Comparison of ENCODE assay signal across 8 cellular contexts in the genomic region with DNA sequence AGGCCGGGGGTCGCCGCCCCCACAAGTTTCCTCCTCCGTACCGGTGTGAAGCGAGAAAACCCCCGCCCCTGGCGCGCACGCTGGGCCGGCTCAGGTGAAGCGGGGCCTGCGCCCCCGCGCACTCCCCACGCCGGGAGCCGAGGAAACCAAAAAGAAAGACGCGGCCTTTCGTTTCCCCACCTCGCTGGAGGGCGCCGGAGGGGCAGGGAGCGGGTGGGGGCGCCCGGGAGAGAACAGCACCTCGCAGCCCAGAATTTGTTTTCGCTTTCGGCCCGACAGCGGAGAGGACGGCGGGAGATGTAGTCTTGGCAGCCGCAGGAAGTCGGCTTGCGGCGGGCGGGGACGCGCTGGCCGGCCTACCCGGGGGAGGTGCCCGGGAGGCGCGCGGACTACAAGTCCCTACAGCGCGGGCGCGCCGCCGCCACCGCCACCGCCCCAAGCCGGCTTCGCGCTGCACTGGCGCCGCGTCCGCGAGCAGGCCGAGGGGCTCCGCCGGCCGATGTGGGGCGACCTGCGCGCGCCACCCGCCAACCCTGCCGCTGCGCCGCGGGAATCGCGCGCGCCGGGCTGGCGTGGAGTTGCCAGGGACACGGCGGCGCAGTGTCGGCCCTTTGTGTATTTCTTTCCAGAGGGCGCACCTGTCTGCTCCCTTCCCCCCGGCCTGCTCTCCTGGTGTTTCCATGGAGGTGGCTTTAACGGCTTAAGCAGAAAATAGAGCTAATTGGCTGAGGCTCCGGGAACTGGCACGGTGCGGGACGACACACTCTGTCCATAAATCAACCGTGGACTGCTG. TPM values are rescaled to one million over a fixed set of nuclear protein-coding genes. Genes with fewer than 3 reads are reported as not detected.
DNase-seq lines count a peak whose midpoint lies in the region; TF ChIP-seq lines count a peak whose summit lies in the region.

A gene with protein sequence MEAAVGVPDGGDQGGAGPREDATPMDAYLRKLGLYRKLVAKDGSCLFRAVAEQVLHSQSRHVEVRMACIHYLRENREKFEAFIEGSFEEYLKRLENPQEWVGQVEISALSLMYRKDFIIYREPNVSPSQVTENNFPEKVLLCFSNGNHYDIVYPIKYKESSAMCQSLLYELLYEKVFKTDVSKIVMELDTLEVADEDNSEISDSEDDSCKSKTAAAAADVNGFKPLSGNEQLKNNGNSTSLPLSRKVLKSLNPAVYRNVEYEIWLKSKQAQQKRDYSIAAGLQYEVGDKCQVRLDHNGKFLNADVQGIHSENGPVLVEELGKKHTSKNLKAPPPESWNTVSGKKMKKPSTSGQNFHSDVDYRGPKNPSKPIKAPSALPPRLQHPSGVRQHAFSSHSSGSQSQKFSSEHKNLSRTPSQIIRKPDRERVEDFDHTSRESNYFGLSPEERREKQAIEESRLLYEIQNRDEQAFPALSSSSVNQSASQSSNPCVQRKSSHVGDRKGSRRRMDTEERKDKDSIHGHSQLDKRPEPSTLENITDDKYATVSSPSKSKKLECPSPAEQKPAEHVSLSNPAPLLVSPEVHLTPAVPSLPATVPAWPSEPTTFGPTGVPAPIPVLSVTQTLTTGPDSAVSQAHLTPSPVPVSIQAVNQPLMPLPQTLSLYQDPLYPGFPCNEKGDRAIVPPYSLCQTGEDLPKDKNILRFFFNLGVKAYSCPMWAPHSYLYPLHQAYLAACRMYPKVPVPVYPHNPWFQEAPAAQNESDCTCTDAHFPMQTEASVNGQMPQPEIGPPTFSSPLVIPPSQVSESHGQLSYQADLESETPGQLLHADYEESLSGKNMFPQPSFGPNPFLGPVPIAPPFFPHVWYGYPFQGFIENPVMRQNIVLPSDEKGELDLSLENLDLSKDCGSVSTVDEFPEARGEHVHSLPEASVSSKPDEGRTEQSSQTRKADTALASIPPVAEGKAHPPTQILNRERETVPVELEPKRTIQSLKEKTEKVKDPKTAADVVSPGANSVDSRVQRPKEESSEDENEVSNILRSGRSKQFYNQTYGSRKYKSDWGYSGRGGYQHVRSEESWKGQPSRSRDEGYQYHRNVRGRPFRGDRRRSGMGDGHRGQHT (minus strand): TSS at position 292 of the 793 bp plus-strand sequence. CDS start 616 bp downstream, outside the sequence.

- in situ Hi-C loops in G401 (cut with HindIII; ENCODE audit: low sequenced_read_pairs), result no loop called here

- intact Hi-C loops in stomach (cut with DNase I; ENCODE audit: low total_unique reads), result no loop called here

- TF ChIP-seq EP300 in neural cell (conservative IDR thresholded peaks at IDR 0.05; ENCODE audit: poor library complexity, severe bottlenecking) (peak; percentile 84), stomach (IDR thresholded peaks at IDR 0.05) (no peak)

- no peak within 1 kb of the TSS for H3K4ac ChIP-seq in H9 (ENCODE audit: low read depth, low read length)

- H3K79me2 ChIP-seq in H9 (ENCODE audit: insufficient read depth, low read length) (peaks cover 25% of the 10 kb centered on the region; the same call in 1 of the 2 replicates), neural cell (replicated peaks; ENCODE audit: insufficient read depth, low read length) (peaks cover 38% of the 10 kb centered on the region)

- H2AK5ac ChIP-seq in H9 (ENCODE audit: insufficient read length, low read length), result no peak within 1 kb of the TSS

- TF ChIP-seq POLR2A in stomach (IDR thresholded peaks at IDR 0.05), result no peak

- H3K9me3 Mint-ChIP-seq in H9, result peaks cover 0 to 2% of the 10 kb centered on the region in 2 experiments; a peak in 1 of 5 replicates

- H2BK5ac ChIP-seq in H9 (ENCODE audit: insufficient read length, low read length), result no peak within 1 kb of the TSS

- H3F3A ChIP-seq in neural cell (ENCODE audit: insufficient read depth, low read length, poor library complexity, severe bottlenecking), result peaks cover 3% of the 10 kb centered on the region

- H2BK12ac ChIP-seq in H9 (ENCODE audit: insufficient read length, low read depth, low read length), result no peak within 1 kb of the TSS

- H3K27ac ChIP-seq in H9 (ENCODE audit: insufficient read length, low read depth, low read length) (no peak within 1 kb of the TSS), neural cell (ENCODE audit: low read length) (peak within 1 kb of the TSS; percentile 96), stomach (peak within 1 kb of the TSS; percentile 92 to 99 (median 99))

- DNase-seq in G401 (ENCODE audit: low spot score), result peak; percentile 94
- peak; percentile 96 for DNase-seq in H9
- DNase-seq in MG63, result peak; percentile 92
- peak; percentile 63 for DNase-seq in SHP77 treated with DMSO at 0.1 percent for 48 hours (lab: John Stamatoyannopoulos, UW)
- peak; percentile 95 for DNase-seq in activated gamma-delta T cell (lab: John Stamatoyannopoulos, UW)
- DNase-seq in fibroblast of villous mesenchyme (ENCODE audit: low read depth), result peak; percentile 97
- DNase-seq in stomach, result peak; percentile 97

- no peaks in the 10 kb centered on the region for H3K9me3 ChIP-seq in H9 (ENCODE audit: control insufficient read depth, low read depth, low read length)
- no peaks in the 10 kb centered on the region for H3K9me3 ChIP-seq in MG63
- H3K9me3 ChIP-seq in neural cell (ENCODE audit: low read length), result no peaks in the 10 kb centered on the region
- no peaks in the 10 kb centered on the region for H3K9me3 ChIP-seq in stomach

- H3K14ac ChIP-seq in H9 (ENCODE audit: insufficient read depth, low read length), result peak within 1 kb of the TSS; percentile 45; the same call in 1 of the 2 replicates

- H3K36me3 ChIP-seq in MG63 (peaks cover 4% of the 10 kb centered on the region; the same call in 1 of the 2 replicates), neural cell (ENCODE audit: insufficient read depth, low read length) (no peaks in the 10 kb centered on the region), stomach (no peaks in the 10 kb centered on the region)

- no peak within 1 kb of the TSS for H2BK20ac ChIP-seq in H9 (ENCODE audit: low read depth, low read length, poor library complexity, severe bottlenecking)

- no peak within 1 kb of the TSS for H4K5ac ChIP-seq in H9 (ENCODE audit: insufficient read length, low read depth, low read length)

- H3K4me1 ChIP-seq in H9 (ENCODE audit: insufficient read depth, low read length) (no peaks in the 10 kb centered on the region), stomach (peaks cover 19 to 43% (median 36%) of the 10 kb centered on the region in 4 donors)

- peaks cover 24 to 27% of the 10 kb centered on the region in 2 experiments for H3K4me1 Mint-ChIP-seq in H9

- peak within 1 kb of the TSS; percentile 87 to 97 (median 96) for H3K27ac Mint-ChIP-seq in H9

- H4K20me1 ChIP-seq in H9 (ENCODE audit: control insufficient read depth, insufficient read depth, insufficient read length) (no peaks in the 10 kb centered on the region), neural cell (ENCODE audit: insufficient read depth) (no peaks in the 10 kb centered on the region)

- H3K9me2 ChIP-seq in neural cell (ENCODE audit: insufficient read depth, low read length), result no peaks in the 10 kb centered on the region

- no peak within 1 kb of the TSS for H3K18ac ChIP-seq in H9 (ENCODE audit: insufficient read length, low read depth, low read length)

- H3K27me3 ChIP-seq in H9 (ENCODE audit: insufficient read depth, low read length), result no peaks in the 10 kb centered on the region
- H3K27me3 ChIP-seq in MG63, result no peaks in the 10 kb centered on the region
- H3K27me3 ChIP-seq in neural cell (ENCODE audit: insufficient read depth, low read depth, low read length), result no peaks in the 10 kb centered on the region
- no peaks in the 10 kb centered on the region for H3K27me3 ChIP-seq in stomach

- no peak within 1 kb of the TSS for H4K8ac ChIP-seq in H9 (replicated peaks; ENCODE audit: insufficient read length, low read depth, low read length)

- no peaks in the 10 kb centered on the region for H3K27me3 Mint-ChIP-seq in H9 (ENCODE audit: low read depth)

- H2BK120ac ChIP-seq in H9 (ENCODE audit: low read depth, low read length, poor library complexity, severe bottlenecking), result no peak within 1 kb of the TSS

- H3K4me3 ChIP-seq in MG63, result peak within 1 kb of the TSS; percentile 85
- H3K4me3 ChIP-seq in fibroblast of villous mesenchyme (ENCODE audit: low read depth, low read length), result peak within 1 kb of the TSS; percentile 69
- peak within 1 kb of the TSS; percentile 84 for H3K4me3 ChIP-seq in neural cell (ENCODE audit: low read length)
- peak within 1 kb of the TSS; percentile 65 to 78 (median 75) for H3K4me3 ChIP-seq in stomach

- H3K23ac ChIP-seq in H9 (ENCODE audit: insufficient read length, low read depth, low read length), result no peak within 1 kb of the TSS

- peak; percentile 54 for TF ChIP-seq RAD21 in neural cell (conservative IDR thresholded peaks at IDR 0.05)

- peaks cover 0 to 3% (median 0%) of the 10 kb centered on the region in 3 experiments; a peak in 1 of 7 replicates for H3K36me3 Mint-ChIP-seq in H9 (ENCODE audit: insufficient read depth in 1 of 3, low read depth in 3 of 3)

- no peak within 1 kb of the TSS for H3T11ph ChIP-seq in H9 (ENCODE audit: low read length)

- no peak within 1 kb of the TSS for H4K91ac ChIP-seq in H9 (ENCODE audit: insufficient read length, low read depth, low read length)

- TF ChIP-seq CTCF in H9 (conservative IDR thresholded peaks at IDR 0.05) (peak; percentile 19; the same call in 1 of the 3 replicates), fibroblast of villous mesenchyme (IDR thresholded peaks at IDR 0.05; ENCODE audit: insufficient read depth, low read depth, low read length) (no peak), neural cell (IDR thresholded peaks at IDR 0.05; ENCODE audit: poor library complexity, severe bottlenecking) (peak; percentile 63), stomach (IDR thresholded peaks at IDR 0.05) (no peak)

- no CpG with 5 or more reads among the region's 94 CpGs for WGBS in H9 (ENCODE audit: extremely low coverage, insufficient read length, low lambda C conversion rate)
- WGBS in stomach, 5 donors, result 0 to 1% (median 1%) methylated on average over 44 to 94 of the region's 94 CpGs

- peaks cover 14% of the 10 kb centered on the region for H3K23me2 ChIP-seq in H9 (ENCODE audit: insufficient read length, low read depth, low read length, poor library complexity, severe bottlenecking)

- no peak within 1 kb of the TSS for H2BK15ac ChIP-seq in H9 (ENCODE audit: low read depth, low read length)

- no peaks in the 10 kb centered on the region for H3K79me1 ChIP-seq in H9 (ENCODE audit: insufficient read depth, low read depth, low read length, poor library complexity, severe bottlenecking)

- H2AFZ ChIP-seq in H9 (ENCODE audit: low read length) (no peak within 1 kb of the TSS), neural cell (ENCODE audit: low read depth, low read length) (peak within 1 kb of the TSS; percentile 83)

- peak within 1 kb of the TSS; percentile 86 for H3K4me2 ChIP-seq in H9 (ENCODE audit: insufficient read depth, insufficient read length, low read length)
- peak within 1 kb of the TSS; percentile 88 for H3K4me2 ChIP-seq in neural cell (ENCODE audit: low read length)

- no peak within 1 kb of the TSS for H3K56ac ChIP-seq in H9 (ENCODE audit: insufficient read length, low read depth, low read length)

- peak within 1 kb of the TSS; percentile 79 for H3K9ac ChIP-seq in H9 (ENCODE audit: extremely low read depth, insufficient read length, low read length)
- H3K9ac ChIP-seq in neural cell (ENCODE audit: low read length), result peak within 1 kb of the TSS; percentile 81

- peak within 1 kb of the TSS; percentile 94 to 97 for H3K4me3 Mint-ChIP-seq in H9

RNA-seq across cellular contexts. Expression of the gene that starts here (rescaled TPM):
- 14.8 and 15.6 TPM in 2 replicates for total RNA-seq in G401 (2014; rRNA removed; shearing (Covaris generic))
- total RNA-seq in H9 (2021), result 51.1 and 59.0 TPM in 2 replicates
- 5.2 and 21.9 TPM in 2 replicates for total RNA-seq in MG63 (2014; rRNA removed; shearing (Covaris generic); ENCODE audit: low replicate concordance)
- 25.4 and 33.2 TPM in 2 replicates for total RNA-seq in fibroblast of villous mesenchyme
- 13.5 and 15.1 TPM in 2 replicates for polyA plus RNA-seq in neural cell
- polyA minus RNA-seq in neural cell, result 38.7 and 40.3 TPM in 2 replicates
- total RNA-seq in stomach, result 10 to 100 TPM in 4 of 5 donors, 1 to 10 TPM in 1; 6.4 to 53.8 (median 39.7) TPM
- 1 to 10 TPM; 5.2 to 7.3 (median 5.2) TPM for polyA plus RNA-seq in stomach

Comparison
In these comparisons a context has a peak if more than half of its experiments do, and no peak if none do; other contexts are left out.
1. CTCF ChIP-seq: peak in H9 (single experiment) and neural cell (single experiment); none in fibroblast of villous mesenchyme (single experiment) and stomach (0 of 7).
2. Peak in every context shown above with its lines, with median percentiles within 50 percentile points of each other: DNase-seq and H3K4me3 ChIP-seq.